In genomic region chr10:109374215-109374614, GRCh38 we compare ENCODE assay signal across 22 cellular contexts.
DNase-seq lines count a peak whose midpoint lies in the region; ATAC-seq and TF ChIP-seq lines count a peak whose summit lies in the region.
"Had no signal": no experiment of that assay in that cellular context is flagged by ENCODE, and none has a peak within 500 bp of the region (broad histone marks: within the 10 kb centered on the region; RNA-seq: fewer than 3 reads in every experiment).

No MANE protein-coding gene starts in this region.

- WGBS in right cardiac atrium = 70% methylated on average over 1 of the region's 1 CpG
- 70 to 88% (median 71%) methylated on average over 1 of the region's 1 CpG for WGBS in heart left ventricle, 4 donors

- TF ChIP-seq CTCF in foreskin fibroblast (IDR thresholded peaks at IDR 0.05; ENCODE audit: low read depth, low read length) (no peak), heart left ventricle (IDR thresholded peaks at IDR 0.05) (no peak)

- no peaks in the 10 kb centered on the region for H3K36me3 ChIP-seq in heart left ventricle

- H3K27ac ChIP-seq in right cardiac atrium (ENCODE audit: low read length) (no peak overlapping the region), heart left ventricle (no peak overlapping the region)
- H3K27ac ChIP-seq: body of pancreas, C4-2B, epithelial cell of prostate had no signal

- DNase-seq in HCEC 1CT (peak; percentile 93), amniotic stem cell (lab: John Stamatoyannopoulos, UW) (peak; percentile 22), foreskin fibroblast (peak; percentile 56 to 82), right cardiac atrium (no peak), DMS79 (lab: John Stamatoyannopoulos, UW) (no peak), heart left ventricle (no peak)
- no peak for DNase-seq in stimulated activated CD4-positive, alpha-beta T cell treated with anti-CD3 and anti-CD28 coated beads, Interleukin-4, amount 100 ng/mL, for 1 hour
- DNase-seq: activated CD4-positive, alpha-beta T cell treated with anti-CD3 and anti-CD28 coated beads, Interleukin-2, amount 10 ng/mL, durations not matched to agents 7 days and 5 days; body of pancreas; dermis blood vessel endothelial cell; GOT3; hypothalamus; kidney; natural killer cell; NCI-H1930; NCI-H446 treated with DMSO at 0.1 percent for 48 hours; NK-92 treated with Interleukin-12 subunit alpha and Interleukin-12 subunit beta, amount 100 ng/mL, for 24 hours; stimulated activated CD8-positive, alpha-beta memory T cell treated with anti-CD3 and anti-CD28 coated beads, Interleukin-4, amount 100 ng/mL, for 48 hours; substantia nigra had no signal

- ATAC-seq in right cardiac atrium (no peak), heart left ventricle (no peak)
- ATAC-seq: body of pancreas, natural killer cell had no signal

- H3K4me1 ChIP-seq in right cardiac atrium (ENCODE audit: control insufficient read depth, insufficient read depth, low read length) (no peaks in the 10 kb centered on the region), heart left ventricle (no peaks in the 10 kb centered on the region)
- H3K4me1 ChIP-seq: body of pancreas had no signal

- H3K4me3 ChIP-seq in foreskin fibroblast (ENCODE audit: low read depth in 1 of 2, low read length in 2 of 2) (no peak overlapping the region), right cardiac atrium (ENCODE audit: low read length) (no peak overlapping the region), heart left ventricle (no peak overlapping the region)
- H3K4me3 ChIP-seq: body of pancreas, smooth muscle cell had no signal

- no peak for TF ChIP-seq POLR2A in heart left ventricle (IDR thresholded peaks at IDR 0.05)

- H3K27me3 ChIP-seq in right cardiac atrium (ENCODE audit: control insufficient read depth, insufficient read depth) = no peaks in the 10 kb centered on the region
- H3K27me3 ChIP-seq in heart left ventricle = no peaks in the 10 kb centered on the region
- H3K27me3 ChIP-seq: body of pancreas had no signal

- intact Hi-C loops in right cardiac atrium (cut with DNase I) = no loop called here
- intact Hi-C loops in heart left ventricle (cut with DNase I) = no loop called here

- H3K9me3 ChIP-seq in right cardiac atrium (ENCODE audit: control insufficient read depth, low read length) (no peaks in the 10 kb centered on the region), heart left ventricle (peaks cover 0 to 7% (median 0%) of the 10 kb centered on the region in 12 donors)
- H3K9me3 ChIP-seq: body of pancreas had no signal

Comparison
In these comparisons a context has a peak if more than half of its experiments do, and no peak if none do; other contexts are left out.
1. DNase-seq: peak in HCEC 1CT (single experiment), amniotic stem cell (single experiment) and foreskin fibroblast (2 of 2); none in right cardiac atrium (0 of 3), stimulated activated CD4-positive, alpha-beta T cell treated with anti-CD3 and anti-CD28 coated beads, Interleukin-4, amount 100 ng/mL, for 1 hour (single experiment), DMS79 (single experiment) and heart left ventricle (0 of 5).